ENCODE assay signal across 9 cellular contexts in genomic region chr20:33005132-33005566, GRCh38. TPM values are rescaled to one million over a fixed set of nuclear protein-coding genes. Genes with fewer than 3 reads are reported as not detected.
DNase-seq lines count a peak whose midpoint lies in the region; ATAC-seq, FAIRE-seq and TF ChIP-seq lines count a peak whose summit lies in the region.
"Had no signal": no experiment of that assay in that cellular context is flagged by ENCODE, and none has a peak within 500 bp of the region (broad histone marks: within the 10 kb centered on the region; RNA-seq: fewer than 3 reads in every experiment).

No MANE protein-coding gene starts in this region.

- BruUV-seq in PC-9 (replicated peaks; lab: Mats Ljungman, UMichigan): no TSS peak

- H3K36me3 Mint-ChIP-seq in activated CD8-positive, alpha-beta memory T cell treated with anti-CD3 and anti-CD28 coated beads, Interleukin-2, amount 10 ng/mL, durations not matched to agents 7 days and 5 days: no peaks in the 10 kb centered on the region

- no peak overlapping the region for H3K27ac Mint-ChIP-seq in activated CD8-positive, alpha-beta memory T cell treated with anti-CD3 and anti-CD28 coated beads, Interleukin-2, amount 10 ng/mL, durations not matched to agents 7 days and 5 days

- peaks cover 3% of the 10 kb centered on the region for H3K4me1 Mint-ChIP-seq in activated CD8-positive, alpha-beta memory T cell treated with anti-CD3 and anti-CD28 coated beads, Interleukin-2, amount 10 ng/mL, durations not matched to agents 7 days and 5 days

- 63% methylated on average over 4 of the region's 4 CpGs for WGBS in esophagus muscularis mucosa

- no peak overlapping the region for H3K9ac ChIP-seq in kidney (ENCODE audit: low read length in 2 of 2)

- H3K27ac ChIP-seq in PC-9: no peak overlapping the region
- H3K27ac ChIP-seq in esophagus muscularis mucosa (replicated peaks in 1 of 4): no peak overlapping the region
- no peak overlapping the region for H3K27ac ChIP-seq in upper lobe of right lung
- no peak overlapping the region for H3K27ac ChIP-seq in tibial artery
- no peak overlapping the region for H3K27ac ChIP-seq in kidney (ENCODE audit: low read depth in 2 of 2, low read length in 2 of 2)

- H3K27me3 ChIP-seq in PC-9 (ENCODE audit: insufficient read depth, low read depth) (peaks cover 86% of the 10 kb centered on the region), esophagus muscularis mucosa (no peaks in the 10 kb centered on the region), upper lobe of right lung (no peaks in the 10 kb centered on the region), tibial artery (peaks cover 0 to 7% of the 10 kb centered on the region in 2 donors)

- H4K20me1 ChIP-seq in PC-9 (ENCODE audit: insufficient read depth): no peaks in the 10 kb centered on the region

- no peak overlapping the region for H3K4me3 Mint-ChIP-seq in activated CD8-positive, alpha-beta memory T cell treated with anti-CD3 and anti-CD28 coated beads, Interleukin-2, amount 10 ng/mL, durations not matched to agents 7 days and 5 days

- POLR2A ChIA-PET in PC-9 (lab: Charles Lee; ENCODE audit: unreplicated experiment): no interaction called here

- CTCF ChIA-PET in PC-9 (lab: Charles Lee): no interaction called here
- CTCF ChIA-PET in activated CD8-positive, alpha-beta memory T cell treated with anti-CD3 and anti-CD28 coated beads, Interleukin-2, amount 10 ng/mL, durations not matched to agents 7 days and 5 days (lab: Charles Lee): interaction anchor here (1.0 to 3.2 kb wide), 14 partner anchors 9 to 109 kb away, joined by 3 to 32 read pairs (median 4); no protein-coding TSS in a partner anchor

- H3K9me2 ChIP-seq in PC-9 (ENCODE audit: insufficient read depth): no peaks in the 10 kb centered on the region

- H3K4me1 ChIP-seq in PC-9 (replicated peaks; ENCODE audit: insufficient read depth) (no peaks in the 10 kb centered on the region), esophagus muscularis mucosa (no peaks in the 10 kb centered on the region), upper lobe of right lung (no peaks in the 10 kb centered on the region), tibial artery (no peaks in the 10 kb centered on the region), kidney (ENCODE audit: control insufficient read depth in 1 of 2, insufficient read depth in 1 of 2, low read depth in 1 of 2, low read length in 2 of 2) (peaks cover 0 to 3% of the 10 kb centered on the region in 2 donors)

- peak; percentile 46 for DNase-seq in stimulated activated CD4-positive, alpha-beta T cell treated with anti-CD3 and anti-CD28 coated beads, Interleukin-15, amount 100 ng/mL, for 24 hours
- no peak for DNase-seq in stimulated activated CD4-positive, alpha-beta T cell treated with anti-CD3 and anti-CD28 coated beads, Interleukin-12 subunit alpha, Interleukin-12 subunit beta, amount 100 ng/mL, for 4 hours
- DNase-seq in PC-9: no peak
- no peak for DNase-seq in esophagus muscularis mucosa (ENCODE audit: extremely low spot score)
- no peak for DNase-seq in upper lobe of right lung
- no peak for DNase-seq in tibial artery
- DNase-seq in kidney: no peak
- no peak for DNase-seq in activated CD8-positive, alpha-beta memory T cell treated with anti-CD3 and anti-CD28 coated beads, Interleukin-2, amount 10 ng/mL, durations not matched to agents 7 days and 5 days

- no peaks in the 10 kb centered on the region for H3K36me3 ChIP-seq in PC-9 (ENCODE audit: low read depth)
- H3K36me3 ChIP-seq in esophagus muscularis mucosa: no peaks in the 10 kb centered on the region
- H3K36me3 ChIP-seq in upper lobe of right lung: no peaks in the 10 kb centered on the region
- no peaks in the 10 kb centered on the region for H3K36me3 ChIP-seq in tibial artery
- H3K36me3 ChIP-seq in kidney (ENCODE audit: control insufficient read depth in 1 of 2, insufficient read depth in 2 of 2, low read length in 2 of 2): no peaks in the 10 kb centered on the region

- H3K4me3 ChIP-seq in PC-9: no peak overlapping the region
- H3K4me3 ChIP-seq in esophagus muscularis mucosa: no peak overlapping the region
- H3K4me3 ChIP-seq in upper lobe of right lung: no peak overlapping the region
- H3K4me3 ChIP-seq in tibial artery: no peak overlapping the region
- H3K4me3 ChIP-seq in kidney (ENCODE audit: low read length in 2 of 2): no peak overlapping the region

- peaks cover 6% of the 10 kb centered on the region; the same call in 1 of the 2 replicates for H3K9me3 ChIP-seq in PC-9 (ENCODE audit: insufficient read depth, low read depth)
- peaks cover 0 to 9% (median 6%) of the 10 kb centered on the region in 4 donors for H3K9me3 ChIP-seq in esophagus muscularis mucosa
- peaks cover 5% of the 10 kb centered on the region for H3K9me3 ChIP-seq in upper lobe of right lung
- peaks cover 0 to 5% (median 0%) of the 10 kb centered on the region in 3 donors for H3K9me3 ChIP-seq in tibial artery
- peaks cover 0 to 4% of the 10 kb centered on the region in 2 donors for H3K9me3 ChIP-seq in kidney (ENCODE audit: control insufficient read depth in 1 of 2, low read length in 2 of 2)

- FAIRE-seq in kidney (lab: Jason Lieb, UNC): no peak

- H3K79me2 ChIP-seq in PC-9 (ENCODE audit: low read depth): no peaks in the 10 kb centered on the region

- TF ChIP-seq EP300 in esophagus muscularis mucosa (IDR thresholded peaks at IDR 0.05): no peak

- intact Hi-C loops in PC-9 (cut with micrococcal nuclease; ENCODE audit: unreplicated experiment): no loop called here
- intact Hi-C loops in esophagus muscularis mucosa (cut with DNase I): no loop called here
- intact Hi-C loops in upper lobe of right lung (cut with DNase I): no loop called here
- intact Hi-C loops in tibial artery (cut with DNase I; ENCODE audit: low total_unique reads): no loop called here
- intact Hi-C loops in kidney (cut with DNase I): no loop called here

- no peaks in the 10 kb centered on the region for H3K9me3 Mint-ChIP-seq in activated CD8-positive, alpha-beta memory T cell treated with anti-CD3 and anti-CD28 coated beads, Interleukin-2, amount 10 ng/mL, durations not matched to agents 7 days and 5 days (ENCODE audit: low read depth)

- ATAC-seq in upper lobe of right lung: no peak
- no peak for ATAC-seq in activated CD8-positive, alpha-beta memory T cell treated with anti-CD3 and anti-CD28 coated beads, Interleukin-2, amount 10 ng/mL, durations not matched to agents 7 days and 5 days

- no peak for TF ChIP-seq POLR2A in esophagus muscularis mucosa (IDR thresholded peaks at IDR 0.05; ENCODE audit: low read depth)

- no peaks in the 10 kb centered on the region for H3F3A ChIP-seq in PC-9 (ENCODE audit: insufficient read depth, low read depth)

- H3K4me2 ChIP-seq in PC-9: no peak overlapping the region

- H2AFZ ChIP-seq in PC-9: no peak overlapping the region

- peak; percentile 67 for TF ChIP-seq CTCF in PC-9 (conservative IDR thresholded peaks at IDR 0.05)
- peak in 2 of 3 experiments; percentile 9 to 15 for TF ChIP-seq CTCF in esophagus muscularis mucosa (IDR thresholded peaks at IDR 0.05)
- peak; percentile 36 for TF ChIP-seq CTCF in upper lobe of right lung (IDR thresholded peaks at IDR 0.05)
- peak in 1 of 2 experiments; percentile 7 for TF ChIP-seq CTCF in tibial artery (IDR thresholded peaks at IDR 0.05)
- no peak for TF ChIP-seq CTCF in kidney (IDR thresholded peaks at IDR 0.05; ENCODE audit: borderline replicate concordance, extremely low read depth, insufficient read depth)

- no peaks in the 10 kb centered on the region for H3K27me3 Mint-ChIP-seq in activated CD8-positive, alpha-beta memory T cell treated with anti-CD3 and anti-CD28 coated beads, Interleukin-2, amount 10 ng/mL, durations not matched to agents 7 days and 5 days

RNA-seq across cellular contexts. Expression of gene SUN5, which starts 0.9 kb away (rescaled TPM):
- total RNA-seq in PC-9 (2021) (not detected in 2 replicates), esophagus muscularis mucosa (not detected), upper lobe of right lung (not detected), kidney (not detected)
- not detected for polyA plus RNA-seq in kidney (ENCODE audit: insufficient read depth, low read depth, low replicate concordance)
- total RNA-seq in activated CD8-positive, alpha-beta memory T cell treated with anti-CD3 and anti-CD28 coated beads, Interleukin-2, amount 10 ng/mL, durations not matched to agents 7 days and 5 days: not detected
- total RNA-seq: dermis microvascular lymphatic vessel endothelial cell had no signal

RNA-seq across cellular contexts. Expression of gene BPIFB2, which starts 2.4 kb away (rescaled TPM):
- total RNA-seq in PC-9 (2021) (not detected in 2 replicates), esophagus muscularis mucosa (not detected), upper lobe of right lung (not detected), kidney (not detected)
- not detected for polyA plus RNA-seq in kidney (ENCODE audit: insufficient read depth, low read depth, low replicate concordance)
- not detected for total RNA-seq in activated CD8-positive, alpha-beta memory T cell treated with anti-CD3 and anti-CD28 coated beads, Interleukin-2, amount 10 ng/mL, durations not matched to agents 7 days and 5 days
- total RNA-seq: dermis microvascular lymphatic vessel endothelial cell had no signal

RNA-seq across cellular contexts. Expression of gene BPIFB6, which starts 26.3 kb away (rescaled TPM):
- not detected in 2 replicates for total RNA-seq in PC-9 (2021)
- not detected for total RNA-seq in esophagus muscularis mucosa
- total RNA-seq in upper lobe of right lung: not detected
- total RNA-seq in kidney: not detected
- not detected for polyA plus RNA-seq in kidney (ENCODE audit: insufficient read depth, low read depth, low replicate concordance)
- total RNA-seq in activated CD8-positive, alpha-beta memory T cell treated with anti-CD3 and anti-CD28 coated beads, Interleukin-2, amount 10 ng/mL, durations not matched to agents 7 days and 5 days: not detected
- total RNA-seq: dermis microvascular lymphatic vessel endothelial cell had no signal

RNA-seq across cellular contexts. Expression of gene BPIFB3, which starts 48.6 kb away (rescaled TPM):
- total RNA-seq in PC-9 (2021) (not detected in 2 replicates), esophagus muscularis mucosa (not detected), upper lobe of right lung (not detected), kidney (not detected)
- not detected for polyA plus RNA-seq in kidney (ENCODE audit: insufficient read depth, low read depth, low replicate concordance)
- total RNA-seq in activated CD8-positive, alpha-beta memory T cell treated with anti-CD3 and anti-CD28 coated beads, Interleukin-2, amount 10 ng/mL, durations not matched to agents 7 days and 5 days: not detected
- total RNA-seq: dermis microvascular lymphatic vessel endothelial cell had no signal
